1 cellular context compared by ENCODE assay signal in genomic region chr7:45920543-45921380, GRCh38.
TF ChIP-seq lines count a peak whose summit lies in the region.

Gene IGFBP3 (minus strand): TSS chr7:45921272. CDS start chr7:45921140, 132 bp downstream.

TF ChIP-seq in GM12878, 131 proteins besides CTCF, POLR2A, EP300 and RAD21 (continued from another document):
- TF ChIP-seq ZBTB40 (IDR thresholded peaks at IDR 0.05; ENCODE audit: borderline replicate concordance) (no peak), RELB (IDR thresholded peaks at IDR 0.05; ENCODE audit: low read depth) (no peak), MEF2A (IDR thresholded peaks at IDR 0.05; ENCODE audit: insufficient read depth, low read depth, low read length) (no peak), PML (IDR thresholded peaks at IDR 0.05; ENCODE audit: low read length) (no peak), BHLHE40 (IDR thresholded peaks at IDR 0.05; ENCODE audit: borderline replicate concordance in 1 of 2, low read depth in 2 of 2, low read length in 1 of 2) (peak in 1 of 2 experiments; percentile 60; a peak in 1 of 4 replicates), DPF2 (IDR thresholded peaks at IDR 0.05) (peak; percentile 56; the same call in 1 of the 2 replicates), STAT1 (conservative IDR thresholded peaks at IDR 0.05) (no peak), ZNF592 (IDR thresholded peaks at IDR 0.05) (no peak)
- TF ChIP-seq, protein P1, sequence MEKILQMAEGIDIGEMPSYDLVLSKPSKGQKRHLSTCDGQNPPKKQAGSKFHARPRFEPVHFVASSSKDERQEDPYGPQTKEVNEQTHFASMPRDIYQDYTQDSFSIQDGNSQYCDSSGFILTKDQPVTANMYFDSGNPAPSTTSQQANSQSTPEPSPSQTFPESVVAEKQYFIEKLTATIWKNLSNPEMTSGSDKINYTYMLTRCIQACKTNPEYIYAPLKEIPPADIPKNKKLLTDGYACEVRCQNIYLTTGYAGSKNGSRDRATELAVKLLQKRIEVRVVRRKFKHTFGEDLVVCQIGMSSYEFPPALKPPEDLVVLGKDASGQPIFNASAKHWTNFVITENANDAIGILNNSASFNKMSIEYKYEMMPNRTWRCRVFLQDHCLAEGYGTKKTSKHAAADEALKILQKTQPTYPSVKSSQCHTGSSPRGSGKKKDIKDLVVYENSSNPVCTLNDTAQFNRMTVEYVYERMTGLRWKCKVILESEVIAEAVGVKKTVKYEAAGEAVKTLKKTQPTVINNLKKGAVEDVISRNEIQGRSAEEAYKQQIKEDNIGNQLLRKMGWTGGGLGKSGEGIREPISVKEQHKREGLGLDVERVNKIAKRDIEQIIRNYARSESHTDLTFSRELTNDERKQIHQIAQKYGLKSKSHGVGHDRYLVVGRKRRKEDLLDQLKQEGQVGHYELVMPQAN (conservative IDR thresholded peaks at IDR 0.05), result no peak; the same call in 1 of the 2 replicates
